Comparison of ENCODE assay signal across 8 cellular contexts in genomic region chr16:2673066-2673999, GRCh38. TPM values are rescaled to one million over a fixed set of nuclear protein-coding genes. Genes with fewer than 3 reads are reported as not detected.
DNase-seq lines count a peak whose midpoint lies in the region; ATAC-seq, FAIRE-seq and TF ChIP-seq lines count a peak whose summit lies in the region.

No MANE protein-coding gene starts in this region.

- FAIRE-seq in bronchial epithelial cell (lab: Jason Lieb, UNC) = no peak

- peak; percentile 48 for DNase-seq in AG04450 (ENCODE audit: low read depth, low spot score)
- peak; percentile 100 for DNase-seq in NCI-H2227 (lab: John Stamatoyannopoulos, UW; ENCODE audit: unreplicated experiment)
- DNase-seq in bronchial epithelial cell (ENCODE audit: low read depth) = peak; percentile 76
- peak; percentile 92 for DNase-seq in inferior parietal cortex (ENCODE audit: extremely low spot score)
- DNase-seq in spleen = peak; percentile 99

- H3K36me3 ChIP-seq in bronchial epithelial cell (ENCODE audit: control insufficient read depth, insufficient read depth, low read length) (no peaks in the 10 kb centered on the region), spleen (peaks cover 0 to 20% (median 5%) of the 10 kb centered on the region in 6 donors)

- no peak for TF ChIP-seq CTCF in AG04450 (IDR thresholded peaks at IDR 0.05; ENCODE audit: low read depth, low read length)
- TF ChIP-seq CTCF in WI38 (IDR thresholded peaks at IDR 0.05; ENCODE audit: low read depth, low read length) = no peak
- TF ChIP-seq CTCF in bronchial epithelial cell (IDR thresholded peaks at IDR 0.05; ENCODE audit: insufficient read depth, low read length, severe bottlenecking) = no peak
- TF ChIP-seq CTCF in spleen (IDR thresholded peaks at IDR 0.05 in 8 of 11, conservative IDR thresholded peaks at IDR 0.05 in 3 of 11) = peak in 1 of 11 experiments; percentile 22

- intact Hi-C loops in spleen (cut with DNase I; ENCODE audit: low total_unique reads) = no loop called here

- 0 to 2% (median 1%) methylated on average over 46 to 107 of the region's 107 CpGs for WGBS in spleen, 5 donors

- CTCF ChIA-PET in AG04450 (lab: Charles Lee) = no interaction called here

- ATAC-seq in HG03159 (IDR thresholded peaks at IDR 0.05; ENCODE audit: unreplicated experiment) = peak; percentile 85

- H3K9me3 ChIP-seq in AG04450 (ENCODE audit: control insufficient read depth, insufficient read depth, low read length) (peaks cover 3% of the 10 kb centered on the region; the same call in 1 of the 2 replicates), spleen (no peaks in the 10 kb centered on the region)

- TF ChIP-seq POLR2A in GM18951 (IDR thresholded peaks at IDR 0.05; ENCODE audit: extremely low read depth, insufficient read depth, insufficient read length) (peak; percentile 63), spleen (IDR thresholded peaks at IDR 0.05) (peak in 1 of 3 donors; percentile 32)

- in situ Hi-C loops in GM18951 (cut with MboI; ENCODE audit: low sequenced_read_pairs, unreplicated experiment) = no loop called here

- H3K27ac ChIP-seq in AG04450 (ENCODE audit: low read depth, low read length) = no peak overlapping the region
- peak overlapping the region; percentile 83 to 97 (median 90) for H3K27ac ChIP-seq in spleen

- peaks cover 14 to 51% (median 38%) of the 10 kb centered on the region in 6 donors for H3K4me1 ChIP-seq in spleen

- H3K27me3 ChIP-seq in AG04450 (ENCODE audit: control insufficient read depth, insufficient read depth, low read length) = no peaks in the 10 kb centered on the region
- H3K27me3 ChIP-seq in bronchial epithelial cell (ENCODE audit: control insufficient read depth, insufficient read depth, low read length) = no peaks in the 10 kb centered on the region
- H3K27me3 ChIP-seq in spleen (replicated peaks in 1 of 7) = no peaks in the 10 kb centered on the region

- POLR2A ChIA-PET in AG04450 (lab: Yijun Ruan, JAX) = interaction anchor here (0.6 to 1.4 kb wide), 2 partner anchors 9 to 463 kb away, joined by 3 to 11 read pairs; partner anchors contain the start of gene KCTD5

- H3K4me3 ChIP-seq in AG04450 (ENCODE audit: low read depth, low read length) (peak overlapping the region; percentile 63), WI38 (ENCODE audit: low read depth, low read length) (peak overlapping the region; percentile 70), bronchial epithelial cell (ENCODE audit: low read depth, low read length) (peak overlapping the region; percentile 56), spleen (peak overlapping the region; percentile 50 to 83 (median 62))

RNA-seq across cellular contexts. Expression of gene KCTD5, which starts 9.0 kb away (rescaled TPM):
- 27.7 and 27.8 TPM in 2 replicates for polyA plus RNA-seq in AG04450 (2011; rRNA removed)
- 20.7 and 21.0 TPM in 2 replicates for polyA minus RNA-seq in AG04450 (2011; rRNA and poly(A)+ RNA removed)
- 28.4 and 46.1 TPM in 2 replicates for total RNA-seq in bronchial epithelial cell
- 10 to 100 TPM; 20.5 to 32.1 (median 28.2) TPM for total RNA-seq in spleen
- 10 to 100 TPM; 13.1 to 24.1 (median 19.2) TPM for polyA plus RNA-seq in spleen

RNA-seq across cellular contexts. Expression of gene PRSS27, which starts 46.7 kb away (rescaled TPM):
- polyA plus RNA-seq in AG04450 (2011; rRNA removed) (0.32 and 0.46 TPM in 2 replicates), spleen (1 to 10 TPM; 1.2 to 1.5 (median 1.2) TPM)
- polyA minus RNA-seq in AG04450 (2011; rRNA and poly(A)+ RNA removed) = 0.04 and 0.23 TPM in 2 replicates
- total RNA-seq in bronchial epithelial cell (1.3 and 4.5 TPM in 2 replicates), spleen (1 to 10 TPM in 6 of 7 donors, under 1 TPM in 1; 0.84 to 2.1 (median 1.2) TPM)

Comparison
In these comparisons a context has a peak if more than half of its experiments do, and no peak if none do; other contexts are left out.
1. DNase-seq: peak in every context shown above with its lines; median percentile 100 in NCI-H2227; 99 in spleen; 92 in inferior parietal cortex; 76 in bronchial epithelial cell; 48 in AG04450.